17 cellular contexts compared by ENCODE assay signal in the genomic region with DNA sequence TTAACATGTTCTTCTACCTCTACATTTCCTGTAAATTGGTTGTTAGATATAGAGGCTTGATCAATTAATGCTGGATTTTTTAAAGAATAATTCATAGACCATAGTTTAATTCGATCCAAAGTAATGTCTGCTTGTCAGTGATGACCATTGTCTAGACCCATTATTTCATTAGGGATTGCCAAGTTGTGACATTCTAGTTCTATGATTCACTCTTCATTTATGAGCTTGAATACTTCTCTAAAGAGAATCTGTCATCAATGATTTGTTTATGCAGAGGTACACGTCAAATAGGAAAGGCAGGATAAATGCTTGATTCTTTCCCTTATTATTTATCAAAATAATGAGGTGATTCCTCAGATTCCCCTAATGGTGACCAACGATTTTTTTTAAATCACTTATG. TPM values are rescaled to one million over a fixed set of nuclear protein-coding genes. Genes with fewer than 3 reads are reported as not detected.
"Had no signal": no experiment of that assay in that cellular context is flagged by ENCODE, and none has a peak within 500 bp of the region (broad histone marks: within the 10 kb centered on the region; RNA-seq: fewer than 3 reads in every experiment).

No MANE protein-coding gene starts in this region.

- DNase-seq: activated CD4-positive, alpha-beta T cell treated with anti-CD3 and anti-CD28 coated beads for 36 hours; activated CD4-positive, alpha-beta T cell treated with anti-CD3 and anti-CD28 coated beads, Interleukin-2, amount 50 U/mL, for 48 hours; activated CD8-positive, alpha-beta memory T cell treated with anti-CD3 and anti-CD28 coated beads, Interleukin-2, amount 10 ng/mL, durations not matched to agents 7 days and 5 days; activated naive CD8-positive, alpha-beta T cell treated with anti-CD3 and anti-CD28 coated beads, Interleukin-2, amount 10 ng/mL, durations not matched to agents 7 days and 5 days; body of pancreas; colonic mucosa; left cardiac atrium; naive thymus-derived CD4-positive, alpha-beta T cell; stimulated activated CD4-positive, alpha-beta T cell treated with anti-CD3 and anti-CD28 coated beads, Interleukin-4, amount 100 ng/mL, for 24 hours; T-helper 2 cell; upper lobe of right lung had no signal

- H3K27ac ChIP-seq: body of pancreas, colonic mucosa, gastroesophageal sphincter, parathyroid adenoma, thoracic aorta, upper lobe of right lung had no signal

- H3K36me3 ChIP-seq: colonic mucosa, gastroesophageal sphincter, thoracic aorta, upper lobe of right lung had no signal

- ATAC-seq: activated CD4-positive, alpha-beta T cell treated with anti-CD3 and anti-CD28 coated beads for 36 hours; activated CD8-positive, alpha-beta memory T cell treated with anti-CD3 and anti-CD28 coated beads, Interleukin-2, amount 10 ng/mL, durations not matched to agents 7 days and 5 days; body of pancreas; gastroesophageal sphincter; left cardiac atrium; naive thymus-derived CD4-positive, alpha-beta T cell; sciatic nerve; stimulated activated memory B cell treated with anti-CD40 and anti-IgM and Interleukin-4, amounts not matched to agents 10 μg/mL and 1 μg/mL and 100 μg/mL, for 72 hours had no signal

- H3K27ac Mint-ChIP-seq: activated CD4-positive, alpha-beta T cell treated with anti-CD3 and anti-CD28 coated beads for 36 hours; activated CD8-positive, alpha-beta memory T cell treated with anti-CD3 and anti-CD28 coated beads, Interleukin-2, amount 10 ng/mL, durations not matched to agents 7 days and 5 days; activated naive CD8-positive, alpha-beta T cell treated with anti-CD3 and anti-CD28 coated beads, Interleukin-2, amount 10 ng/mL, durations not matched to agents 7 days and 5 days; naive thymus-derived CD4-positive, alpha-beta T cell; stimulated activated memory B cell treated with anti-CD40 and anti-IgM and Interleukin-4, amounts not matched to agents 10 μg/mL and 1 μg/mL and 100 μg/mL, for 72 hours had no signal

- H3K9me3 Mint-ChIP-seq: activated naive CD8-positive, alpha-beta T cell treated with anti-CD3 and anti-CD28 coated beads, Interleukin-2, amount 10 ng/mL, durations not matched to agents 7 days and 5 days; central memory CD8-positive, alpha-beta T cell; stimulated activated memory B cell treated with anti-CD40 and anti-IgM and Interleukin-4, amounts not matched to agents 10 μg/mL and 1 μg/mL and 100 μg/mL, for 72 hours had no signal

- H3K9me3 ChIP-seq: body of pancreas, colonic mucosa, gastroesophageal sphincter, thoracic aorta, upper lobe of right lung had no signal

- H3K4me3 Mint-ChIP-seq: activated CD4-positive, alpha-beta T cell treated with anti-CD3 and anti-CD28 coated beads for 36 hours; activated CD8-positive, alpha-beta memory T cell treated with anti-CD3 and anti-CD28 coated beads, Interleukin-2, amount 10 ng/mL, durations not matched to agents 7 days and 5 days; activated naive CD8-positive, alpha-beta T cell treated with anti-CD3 and anti-CD28 coated beads, Interleukin-2, amount 10 ng/mL, durations not matched to agents 7 days and 5 days; stimulated activated memory B cell treated with anti-CD40 and anti-IgM and Interleukin-4, amounts not matched to agents 10 μg/mL and 1 μg/mL and 100 μg/mL, for 72 hours had no signal

- H3K4me3 ChIP-seq: body of pancreas, colonic mucosa, gastroesophageal sphincter, thoracic aorta, upper lobe of right lung had no signal

- H3K36me3 Mint-ChIP-seq: activated CD8-positive, alpha-beta memory T cell treated with anti-CD3 and anti-CD28 coated beads, Interleukin-2, amount 10 ng/mL, durations not matched to agents 7 days and 5 days; activated naive CD8-positive, alpha-beta T cell treated with anti-CD3 and anti-CD28 coated beads, Interleukin-2, amount 10 ng/mL, durations not matched to agents 7 days and 5 days; naive thymus-derived CD4-positive, alpha-beta T cell; stimulated activated memory B cell treated with anti-CD40 and anti-IgM and Interleukin-4, amounts not matched to agents 10 μg/mL and 1 μg/mL and 100 μg/mL, for 72 hours had no signal

- H3K4me1 ChIP-seq: parathyroid adenoma had no signal

RNA-seq across cellular contexts. Expression of a gene that starts 56.5 kb away (rescaled TPM):
- total RNA-seq: activated CD4-positive, alpha-beta T cell treated with anti-CD3 and anti-CD28 coated beads for 36 hours; activated CD8-positive, alpha-beta memory T cell treated with anti-CD3 and anti-CD28 coated beads, Interleukin-2, amount 10 ng/mL, durations not matched to agents 7 days and 5 days; activated naive CD8-positive, alpha-beta T cell treated with anti-CD3 and anti-CD28 coated beads, Interleukin-2, amount 10 ng/mL, durations not matched to agents 7 days and 5 days had no signal
